1 cellular context compared by ENCODE assay signal in the genomic region with DNA sequence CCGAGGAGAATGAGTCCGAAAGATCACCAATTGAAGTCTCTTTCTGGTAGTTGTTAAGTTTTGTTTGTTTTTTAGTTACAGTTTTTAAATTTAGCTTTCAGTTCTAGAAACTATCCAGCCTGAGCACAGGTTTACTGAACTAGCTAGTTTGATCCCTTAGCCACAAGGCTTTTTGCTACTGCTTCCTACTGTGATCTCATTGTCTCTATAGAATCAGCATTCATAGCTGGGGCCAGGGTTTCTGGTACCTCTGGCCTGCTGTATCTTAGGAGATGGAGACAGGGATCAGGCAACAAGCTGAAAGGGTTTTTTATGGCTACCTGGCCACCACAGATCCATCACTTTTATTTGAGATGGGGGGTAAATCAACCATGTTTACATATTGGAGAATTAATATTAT.
TF ChIP-seq lines count a peak whose summit lies in the region.

No MANE protein-coding gene starts in this region.

TF ChIP-seq in GM12878, 131 proteins besides CTCF, POLR2A, EP300 and RAD21:
- TF ChIP-seq EGR1 (IDR thresholded peaks at IDR 0.05; ENCODE audit: borderline replicate concordance in 1 of 2, low read depth in 2 of 2, low read length in 2 of 2) = no peak
- TF ChIP-seq TBL1XR1 (IDR thresholded peaks at IDR 0.05; ENCODE audit: low read depth, low read length) = no peak
- no peak for TF ChIP-seq RELA (IDR thresholded peaks at IDR 0.05; ENCODE audit: borderline replicate concordance, partially characterized antibody)
- TF ChIP-seq SMAD1 (IDR thresholded peaks at IDR 0.05; ENCODE audit: low read depth, partially characterized antibody) = no peak
- TF ChIP-seq SREBF1 (IDR thresholded peaks at IDR 0.05; ENCODE audit: low read length) = no peak
- no peak for TF ChIP-seq LARP7 (IDR thresholded peaks at IDR 0.05)
- TF ChIP-seq EED (IDR thresholded peaks at IDR 0.05; ENCODE audit: low read depth) = no peak
- no peak for TF ChIP-seq DPF2 (IDR thresholded peaks at IDR 0.05)
- TF ChIP-seq NBN (IDR thresholded peaks at IDR 0.05) = no peak
